Comparison of ENCODE assay signal across 12 cellular contexts in genomic region chr12:11706509-11707331, GRCh38. TPM values are rescaled to one million over a fixed set of nuclear protein-coding genes. Genes with fewer than 3 reads are reported as not detected.
DNase-seq lines count a peak whose midpoint lies in the region; ATAC-seq and TF ChIP-seq lines count a peak whose summit lies in the region.
"Had no signal": no experiment of that assay in that cellular context is flagged by ENCODE, and none has a peak within 500 bp of the region (broad histone marks: within the 10 kb centered on the region; RNA-seq: fewer than 3 reads in every experiment).

No MANE protein-coding gene starts in this region.

- no peak for DNase-seq in ascending aorta (ENCODE audit: low spot score in 2 of 2)
- DNase-seq in islet precursor cell = peak; percentile 77
- DNase-seq in sigmoid colon = no peak
- no peak for DNase-seq in GM10248 (ENCODE audit: extremely low spot score)
- DNase-seq in activated CD8-positive, alpha-beta memory T cell treated with anti-CD3 and anti-CD28 coated beads, Interleukin-2, amount 50 U/mL, for 4 hours = no peak
- no peak for DNase-seq in GM13977 (ENCODE audit: low spot score)
- DNase-seq: activated T-cell treated with anti-CD3 and anti-CD28 coated beads, Interleukin-2, amount 50 U/mL, for 48 hours; Kasumi-1; SHP77 treated with DMSO at 0.1 percent for 48 hours had no signal

- CTCF ChIA-PET in GM10248 (lab: Yijun Ruan, JAX) = interaction anchor here (1.2 to 1.6 kb wide), 4 partner anchors 10 to 43 kb away, joined by 3 to 6 read pairs (median 4); no protein-coding TSS in a partner anchor

- TF ChIP-seq EP300 in sigmoid colon (IDR thresholded peaks at IDR 0.05) = no peak

- POLR2A ChIA-PET in GM10248 (lab: Yijun Ruan, JAX) = no interaction called here

- no peak overlapping the region for H3K9ac ChIP-seq in HUES48 (ENCODE audit: low read depth, low read length)

- H3K27ac ChIP-seq in HUES48 (ENCODE audit: low read depth, low read length) = peak overlapping the region; percentile 23
- H3K27ac ChIP-seq in ascending aorta = peak overlapping the region; percentile 71 to 78
- H3K27ac ChIP-seq in sigmoid colon = peak overlapping the region; percentile 62 to 90 (median 82)
- H3K27ac ChIP-seq: C4-2B had no signal

- H3K27me3 ChIP-seq in HUES48 (ENCODE audit: control insufficient read depth, insufficient read depth, low read length) = no peaks in the 10 kb centered on the region
- H3K27me3 ChIP-seq in ascending aorta = no peaks in the 10 kb centered on the region
- no peaks in the 10 kb centered on the region for H3K27me3 ChIP-seq in sigmoid colon

- H3K9me3 ChIP-seq in HUES48 (ENCODE audit: control insufficient read depth, insufficient read depth, low read length) = no peaks in the 10 kb centered on the region
- H3K9me3 ChIP-seq in ascending aorta = no peaks in the 10 kb centered on the region
- H3K9me3 ChIP-seq in sigmoid colon = no peaks in the 10 kb centered on the region

- intact Hi-C loops in ascending aorta (cut with DNase I) (loop anchor here (5.0 kb wide), 1 partner anchor 46 kb away; no protein-coding TSS in a partner anchor), sigmoid colon (cut with DNase I) (loop anchor here (5.0 kb wide), 2 partner anchors 54 to 171 kb away; no protein-coding TSS in a partner anchor)

- TF ChIP-seq CTCF in ascending aorta (IDR thresholded peaks at IDR 0.05) (no peak), sigmoid colon (IDR thresholded peaks at IDR 0.05) (no peak), GM10248 (IDR thresholded peaks at IDR 0.05; ENCODE audit: control extremely low read depth, extremely low read depth, low read depth, missing control alignments) (no peak), GM13977 (IDR thresholded peaks at IDR 0.05; ENCODE audit: extremely low read depth, insufficient read depth, missing control alignments) (no peak)

- H3K4me3 ChIP-seq in HUES48 (ENCODE audit: low read depth, low read length) (no peak overlapping the region), ascending aorta (no peak overlapping the region), sigmoid colon (peak overlapping the region in 1 of 4 donors; percentile 2)

- TF ChIP-seq POLR2A in sigmoid colon (IDR thresholded peaks at IDR 0.05) = no peak

- ATAC-seq in HG03108 (IDR thresholded peaks at IDR 0.05; ENCODE audit: unreplicated experiment) = no peak

- in situ Hi-C loops in GM13977 (cut with MboI; ENCODE audit: low pct_unique_long_range_greater_than_20kb, low sequenced_read_pairs, unreplicated experiment) = no loop called here

- WGBS in sigmoid colon, 2 donors = 18 to 59% methylated on average over 10 of the region's 10 CpGs

- H3K4me1 ChIP-seq in HUES48 (ENCODE audit: control insufficient read depth, insufficient read depth, low read length) (peaks cover 12% of the 10 kb centered on the region), ascending aorta (peaks cover 8 to 47% of the 10 kb centered on the region in 2 donors), sigmoid colon (peaks cover 0 to 95% (median 74%) of the 10 kb centered on the region in 4 donors)

- H3K36me3 ChIP-seq in HUES48 (ENCODE audit: control insufficient read depth, insufficient read depth, low read length) (no peaks in the 10 kb centered on the region), ascending aorta (no peaks in the 10 kb centered on the region), sigmoid colon (no peaks in the 10 kb centered on the region)

RNA-seq across cellular contexts. Expression of gene ETV6, which starts 57.2 kb away (rescaled TPM):
- total RNA-seq in ascending aorta (21.6 TPM), sigmoid colon (10 to 100 TPM; 15.7 to 35.2 (median 23.6) TPM)
- 10 to 100 TPM in 2 of 3 donors, 1 to 10 TPM in 1; 8.4 to 17.3 (median 13.4) TPM for polyA plus RNA-seq in sigmoid colon

Comparison
In these comparisons a context has a peak if more than half of its experiments do, and no peak if none do; other contexts are left out.
1. H3K27ac ChIP-seq: peak in every context shown above with its lines; median percentile 82 in sigmoid colon; 74 in ascending aorta; 23 in HUES48.